10 cellular contexts compared by ENCODE assay signal in genomic region chr3:116517308-116517707, GRCh38.
DNase-seq lines count a peak whose midpoint lies in the region; ATAC-seq and TF ChIP-seq lines count a peak whose summit lies in the region.
"Had no signal": no experiment of that assay in that cellular context is flagged by ENCODE, and none has a peak within 500 bp of the region (broad histone marks: within the 10 kb centered on the region; RNA-seq: fewer than 3 reads in every experiment).

No MANE protein-coding gene starts in this region.

- H3K4me3 Mint-ChIP-seq in endodermal cell: no peak overlapping the region

- ATAC-seq in GM21515 (IDR thresholded peaks at IDR 0.05; ENCODE audit: unreplicated experiment): no peak

- H3K9me3 Mint-ChIP-seq in endodermal cell: peaks cover 10% of the 10 kb centered on the region

- no peak for TF ChIP-seq POLR2A in NB4 (IDR thresholded peaks at IDR 0.05; ENCODE audit: extremely low read depth, insufficient read length)

- H3K27me3 ChIP-seq in cardiac muscle cell (no peaks in the 10 kb centered on the region), right atrium auricular region (no peaks in the 10 kb centered on the region), endodermal cell (ENCODE audit: control insufficient read depth, insufficient read depth, low read length, poor library complexity, severe bottlenecking) (no peaks in the 10 kb centered on the region)

- peak; percentile 17 for TF ChIP-seq CTCF in cardiac muscle cell (IDR thresholded peaks at IDR 0.05; ENCODE audit: low read depth, low read length)
- TF ChIP-seq CTCF in right atrium auricular region (IDR thresholded peaks at IDR 0.05): no peak
- TF ChIP-seq CTCF in NB4 (IDR thresholded peaks at IDR 0.05; ENCODE audit: low read depth, low read length): peak; percentile 22
- peak; percentile 77 for TF ChIP-seq CTCF in endodermal cell (conservative IDR thresholded peaks at IDR 0.05)

- DNase-seq in cardiac muscle cell (ENCODE audit: low read depth in 1 of 2, low spot score in 1 of 2) (peak; percentile 6 to 23), right atrium auricular region (ENCODE audit: low spot score) (no peak), NB4 (ENCODE audit: low read depth) (peak; percentile 11), endodermal cell (no peak), midbrain (lab: John Stamatoyannopoulos, UW) (no peak), activated gamma-delta T cell treated with Interleukin-2 at 50 U/mL for 16 hours (no peak), kidney glomerular epithelial cell (lab: John Stamatoyannopoulos, UW) (no peak)
- DNase-seq: activated CD4-positive, alpha-beta T cell treated with anti-CD3 and anti-CD28 coated beads, Interleukin-2, amount 50 U/mL, for 4 hours; central memory CD4-positive, alpha-beta T cell had no signal

- no peaks in the 10 kb centered on the region for H3K36me3 Mint-ChIP-seq in endodermal cell (ENCODE audit: low read depth)

- no peak overlapping the region for H3K27ac Mint-ChIP-seq in endodermal cell

- H3K27me3 Mint-ChIP-seq in endodermal cell (ENCODE audit: insufficient read depth): no peaks in the 10 kb centered on the region

- H3K27ac ChIP-seq in cardiac muscle cell (no peak overlapping the region), right atrium auricular region (no peak overlapping the region), endodermal cell (ENCODE audit: low read depth, low read length) (no peak overlapping the region)

- H3K36me3 ChIP-seq in cardiac muscle cell (no peaks in the 10 kb centered on the region), right atrium auricular region (no peaks in the 10 kb centered on the region), endodermal cell (ENCODE audit: control insufficient read depth, insufficient read depth, low read length) (no peaks in the 10 kb centered on the region)

- H3K4me1 Mint-ChIP-seq in endodermal cell: no peaks in the 10 kb centered on the region

- H3K4me1 ChIP-seq in cardiac muscle cell (ENCODE audit: low read depth): no peaks in the 10 kb centered on the region
- H3K4me1 ChIP-seq in right atrium auricular region: no peaks in the 10 kb centered on the region
- no peaks in the 10 kb centered on the region for H3K4me1 ChIP-seq in endodermal cell (ENCODE audit: control insufficient read depth, insufficient read depth, low read length)

- H3K9me3 ChIP-seq in cardiac muscle cell (ENCODE audit: low read depth): no peaks in the 10 kb centered on the region
- H3K9me3 ChIP-seq in right atrium auricular region: no peaks in the 10 kb centered on the region
- no peaks in the 10 kb centered on the region for H3K9me3 ChIP-seq in endodermal cell (ENCODE audit: control insufficient read depth, low read length)

- H3K9ac ChIP-seq in endodermal cell (ENCODE audit: extremely low read depth, low read length, poor library complexity, severe bottlenecking): no peak overlapping the region

- 63% methylated on average over 1 of the region's 1 CpG; no CpG with 5 or more reads in 1 of the 2 experiments for WGBS in endodermal cell (ENCODE audit: insufficient coverage in 1 of 2, insufficient read length in 1 of 2), 2 experiments

- H3K4me3 ChIP-seq in cardiac muscle cell: no peak overlapping the region
- no peak overlapping the region for H3K4me3 ChIP-seq in right atrium auricular region
- no peak overlapping the region for H3K4me3 ChIP-seq in NB4 (ENCODE audit: low read depth, low read length)
- no peak overlapping the region for H3K4me3 ChIP-seq in endodermal cell (ENCODE audit: low read length)

Comparison
In these comparisons a context has a peak if more than half of its experiments do, and no peak if none do; other contexts are left out.
1. DNase-seq: peak in cardiac muscle cell (2 of 2) and NB4 (single experiment); none in right atrium auricular region (single experiment), endodermal cell (single experiment), midbrain (single experiment), activated gamma-delta T cell treated with Interleukin-2 at 50 U/mL for 16 hours (single experiment) and kidney glomerular epithelial cell (single experiment).
2. CTCF ChIP-seq: peak in cardiac muscle cell (single experiment), NB4 (single experiment) and endodermal cell (single experiment); none in right atrium auricular region (0 of 2).